ENCODE assay signal across 1 cellular context in the genomic region with DNA sequence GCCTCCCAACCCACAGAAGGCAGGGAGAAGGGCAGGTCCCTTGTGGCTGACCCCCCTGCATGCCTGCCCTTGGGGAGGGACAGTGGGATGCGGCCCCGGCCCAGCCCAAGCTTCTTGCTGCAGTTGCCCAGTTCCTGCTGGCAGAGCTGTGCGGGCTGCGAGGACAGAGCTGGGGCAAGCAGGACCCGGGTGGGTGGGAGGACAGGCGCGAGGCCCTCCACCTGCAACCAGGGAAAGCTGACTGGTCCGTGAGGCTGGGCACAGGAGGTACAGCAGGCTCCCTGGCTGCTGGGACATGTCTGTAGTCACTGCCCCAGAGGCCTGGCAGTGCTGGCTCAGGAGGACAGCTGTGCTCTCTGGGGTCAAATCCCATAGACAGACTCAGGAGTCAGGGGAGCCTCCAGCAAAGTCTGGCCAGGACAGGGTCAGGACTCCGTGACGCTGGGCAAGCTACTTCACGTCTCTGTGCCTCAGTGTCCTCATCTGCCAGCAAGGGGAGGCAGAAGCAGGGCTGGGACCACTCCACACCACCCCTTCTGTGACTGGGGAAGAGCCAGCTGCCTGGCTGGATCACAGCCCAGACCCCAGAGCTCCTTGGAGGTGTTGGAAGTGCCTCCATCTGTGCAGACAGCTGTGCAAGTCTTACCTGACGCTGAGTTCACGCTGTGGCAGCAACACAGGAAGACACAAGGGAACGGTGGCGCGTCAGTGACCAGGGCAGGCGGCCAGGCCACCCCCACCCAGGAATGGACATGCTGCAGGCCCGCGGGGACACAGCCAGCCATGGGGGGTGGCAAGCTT.
TF ChIP-seq lines count a peak whose summit lies in the region.

No MANE protein-coding gene starts in this region.

TF ChIP-seq in H1, 55 proteins besides CTCF, POLR2A, EP300 and RAD21:
- TF ChIP-seq CHD2 (IDR thresholded peaks at IDR 0.05; ENCODE audit: low read length) = no peak
- 0 out of 2 replicates have a peak, but pooled peaks have one; percentile 18 for TF ChIP-seq POLR2AphosphoS5 (IDR thresholded peaks at IDR 0.05; ENCODE audit: low read depth, low read length)
